In the genomic region with DNA sequence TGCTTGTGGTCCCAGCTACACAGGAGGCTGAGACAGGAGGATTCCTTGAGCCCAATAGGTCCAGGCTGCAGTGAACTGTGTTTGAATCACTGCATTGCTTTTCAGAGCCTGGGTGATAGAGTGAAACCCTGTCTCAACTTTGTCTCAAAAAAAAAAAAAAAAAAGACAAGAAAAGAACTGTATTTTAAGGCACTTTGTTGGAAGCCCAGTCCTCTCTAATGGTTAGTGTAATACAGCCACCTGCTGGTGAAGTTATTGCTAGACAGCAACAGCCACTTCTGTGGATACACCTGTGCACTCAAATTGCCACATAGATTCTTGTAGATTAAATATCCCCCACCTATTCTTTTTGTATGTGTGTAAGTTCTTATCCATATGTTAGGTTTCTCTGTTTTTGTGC, we compare ENCODE assay signal across 8 cellular contexts. TPM values are rescaled to one million over a fixed set of nuclear protein-coding genes. Genes with fewer than 3 reads are reported as not detected.
DNase-seq lines count a peak whose midpoint lies in the region; ATAC-seq, FAIRE-seq and TF ChIP-seq lines count a peak whose summit lies in the region.

No MANE protein-coding gene starts in this region.

- POLR2A ChIA-PET in AG04449 (lab: Yijun Ruan, JAX), result no interaction called here
- POLR2A ChIA-PET in K562 (lab: Yijun Ruan, JAX), result no interaction called here

- H3K9ac ChIP-seq in K562 (ENCODE audit: insufficient read depth in 1 of 2, low read depth in 2 of 2, low read length in 2 of 2) (no peak overlapping the region), liver (ENCODE audit: low read depth in 1 of 2, low read length in 2 of 2) (no peak overlapping the region)

- H3K4me2 ChIP-seq in K562 (ENCODE audit: insufficient read depth, low read length), result no peak overlapping the region

- H3K36me3 ChIP-seq in H7 (replicated peaks; ENCODE audit: control insufficient read depth, insufficient read depth, low read length), result no peaks in the 10 kb centered on the region
- H3K36me3 ChIP-seq in K562 (ENCODE audit: control insufficient read depth, insufficient read depth, low read length), result no peaks in the 10 kb centered on the region
- H3K36me3 ChIP-seq in liver (ENCODE audit: control insufficient read depth in 4 of 4, insufficient read depth in 3 of 4, low read depth in 1 of 4, low read length in 3 of 4), result no peaks in the 10 kb centered on the region

- peak; percentile 72 for ATAC-seq in K562
- ATAC-seq in GM21447 (IDR thresholded peaks at IDR 0.05; ENCODE audit: unreplicated experiment), result no peak

- FAIRE-seq in K562 (lab: Jason Lieb, UNC), result peak; percentile 91

- H4K20me1 ChIP-seq in K562 (replicated peaks; ENCODE audit: control insufficient read depth, insufficient read depth, low read length), result no peaks in the 10 kb centered on the region

- peaks cover 14% of the 10 kb centered on the region for H3K27me3 ChIP-seq in H7 (ENCODE audit: control insufficient read depth, insufficient read depth, low read length)
- peaks cover 0 to 17% of the 10 kb centered on the region in 2 experiments; a peak in 3 of 5 replicates for H3K27me3 ChIP-seq in K562 (ENCODE audit: control insufficient read depth in 2 of 2, insufficient read depth in 2 of 2, low read length in 2 of 2)
- H3K27me3 ChIP-seq in liver (ENCODE audit: control insufficient read depth in 4 of 4, insufficient read depth in 4 of 4, low read length in 3 of 4), result no peaks in the 10 kb centered on the region

- DNase-seq in AG04449 (ENCODE audit: low read depth, low spot score) (no peak), EL (peak; percentile 28), H7 (peak; percentile 43), M059J (ENCODE audit: low read depth) (peak; percentile 39), K562 (ENCODE audit: extremely low read depth in 1 of 4, low spot score in 3 of 4) (peak; percentile 43 to 62 (median 57)), posterior cingulate gyrus (no peak)

- peaks cover 0 to 9% of the 10 kb centered on the region in 2 experiments; a peak in 2 of 5 replicates for H3K4me1 ChIP-seq in K562 (replicated peaks in 1 of 2; ENCODE audit: control insufficient read depth in 2 of 2, insufficient read depth in 2 of 2, low read length in 2 of 2)
- H3K4me1 ChIP-seq in liver (ENCODE audit: control insufficient read depth in 4 of 4, insufficient read depth in 4 of 4, low read length in 3 of 4), result peaks cover 4 to 36% (median 28%) of the 10 kb centered on the region in 4 donors

- no peaks in the 10 kb centered on the region for H3K79me2 ChIP-seq in K562 (ENCODE audit: control insufficient read depth, insufficient read depth, low read length)

- H3K9me3 ChIP-seq in K562 (replicated peaks; ENCODE audit: control insufficient read depth, insufficient read depth, low read depth, low read length) (no peaks in the 10 kb centered on the region), liver (ENCODE audit: control insufficient read depth in 4 of 4, low read length in 3 of 4) (no peaks in the 10 kb centered on the region)

- no TSS peak for BruUV-seq in K562 (replicated peaks; lab: Mats Ljungman, UMichigan)

- H3K4me3 ChIP-seq in AG04449 (ENCODE audit: low read depth, low read length), result no peak overlapping the region
- H3K4me3 ChIP-seq in H7 (ENCODE audit: insufficient read depth, low read depth, low read length), result no peak overlapping the region
- H3K4me3 ChIP-seq in K562, result no peak overlapping the region
- no peak overlapping the region for H3K4me3 ChIP-seq in liver (ENCODE audit: low read depth in 1 of 3, low read length in 3 of 3)

- intact Hi-C loops in K562 (cut with micrococcal nuclease), result loop anchor here (1.0 to 10.0 kb wide), 4 partner anchors 63 to 752 kb away; partner anchors contain the start of gene MAP9
- intact Hi-C loops in posterior cingulate gyrus (cut with DNase I), result no loop called here

- TF ChIP-seq EP300 in K562 (IDR thresholded peaks at IDR 0.05; ENCODE audit: low read length), result no peak

- in situ Hi-C loops in K562 (cut with MboI), result loop anchor here (10.0 kb wide), 1 partner anchor 1302 kb away; no protein-coding TSS in a partner anchor

- H3K9me1 ChIP-seq in K562 (ENCODE audit: control insufficient read depth, insufficient read depth, low read length), result no peaks in the 10 kb centered on the region

- no peak overlapping the region for H2AFZ ChIP-seq in K562 (ENCODE audit: low read depth, low read length)

- no peak for TF ChIP-seq POLR2A in K562 (conservative IDR thresholded peaks at IDR 0.05)

- TF ChIP-seq CTCF in AG04449 (IDR thresholded peaks at IDR 0.05; ENCODE audit: insufficient read depth, low read length, missing control alignments), result peak; percentile 11
- peak; percentile 62 to 78 (median 67); a peak in 5 of 6 replicates for TF ChIP-seq CTCF in K562 (IDR thresholded peaks at IDR 0.05 in 2 of 3, conservative IDR thresholded peaks at IDR 0.05 in 1 of 3; ENCODE audit: insufficient read depth in 2 of 3, low read depth in 1 of 3, low read length in 3 of 3)
- TF ChIP-seq CTCF in liver (IDR thresholded peaks at IDR 0.05; ENCODE audit: low read depth, low read length, missing input control), result peak; percentile 83

- H3K27ac ChIP-seq in K562 (ENCODE audit: extremely low read depth, low read depth, low read length), result no peak overlapping the region
- no peak overlapping the region for H3K27ac ChIP-seq in liver (ENCODE audit: low read depth in 1 of 2, low read length in 2 of 2)

- CTCF ChIA-PET in AG04449 (lab: Yijun Ruan, JAX) (interaction anchor here (0.6 to 18.4 kb wide), 6 partner anchors 14 to 71 kb away, joined by 3 to 353 read pairs (median 18); partner anchors contain the start of genes FGB and PLRG1), K562 (lab: Yijun Ruan, JAX; ENCODE audit: low intra/inter-chr PET ratio) (interaction anchor here (0.5 to 1.8 kb wide), 9 partner anchors 8 to 672 kb away, joined by 3 to 12 read pairs (median 4); no protein-coding TSS in a partner anchor)

- TF ChIP-seq RAD21 in K562 (CRISPR knock-in tag; conservative IDR thresholded peaks at IDR 0.05 in 1 of 2, IDR thresholded peaks at IDR 0.05 in 1 of 2), result peak; percentile 62 to 75
- peak; percentile 92 to 93 for TF ChIP-seq RAD21 in liver (IDR thresholded peaks at IDR 0.05)

RNA-seq across cellular contexts. Expression of gene FGG, which starts 10.1 kb away (rescaled TPM):
- not detected in 2 replicates for total RNA-seq in H7 (2014; rRNA removed; shearing (Covaris generic))
- total RNA-seq in M059J (2014; rRNA removed; shearing (Covaris generic)), result not detected in 2 replicates
- total RNA-seq in K562 (2011; cell fraction: chromatin; rRNA removed; ENCODE audit: low replicate concordance), result not detected in 2 replicates
- not detected in 2 replicates for total RNA-seq in K562 (2011; cell fraction: nucleolus; rRNA removed)
- not detected in 2 replicates for total RNA-seq in K562 (2011; cell fraction: nucleoplasm; rRNA removed)
- total RNA-seq in K562 (2014; rRNA removed) (0.45 TPM in 1 of 2 replicates, not detected in the other), K562 (2014; rRNA removed; fragmentation: Illumina TruSeq; extraction: Trizol) (0.33 TPM in 1 of 2 replicates, not detected in the other), K562 (2015; rRNA removed; fragmentation: Illumina TruSeq; extraction: Trizol) (not detected in 2 replicates), K562 (2021) (1.9 and 2.2 TPM in 2 replicates), liver (over 10,000 TPM; 11,566 to 20,700 TPM)
- polyA plus RNA-seq in K562 (2011; rRNA removed) (0.08 and 0.24 TPM in 2 replicates), K562 (2014; fragmentation: Illumina TruSeq; extraction: Trizol) (0.12 TPM in 1 of 2 replicates, not detected in the other), K562 (2014; fragmentation: Nextera tagmentation; extraction: Ambion mirVana) (under 1 TPM; 0.34 to 0.41 TPM), K562 (2014; rRNA removed) (0.27 TPM in 1 of 2 replicates, not detected in the other), liver (over 10,000 TPM in 1 of 2 donors, 1,000 to 10,000 TPM in 1; 7,404 to 18,576 TPM)
- polyA plus RNA-seq in K562 (2011; cell fraction: cytosol; rRNA removed), result not detected in 2 replicates
- not detected in 2 replicates for polyA plus RNA-seq in K562 (2011; cell fraction: nucleus; rRNA removed)
- 0.07 and 1.9 TPM in 2 replicates for polyA plus RNA-seq in K562 (2012)
- 0.12 TPM in 1 of 2 replicates, not detected in the other for polyA minus RNA-seq in K562 (2011; rRNA and poly(A)+ RNA removed)
- polyA minus RNA-seq in K562 (2011; cell fraction: cytosol; rRNA and poly(A)+ RNA removed), result 1.3 TPM in 1 of 2 replicates, not detected in the other
- not detected in 2 replicates for polyA minus RNA-seq in K562 (2011; cell fraction: nucleus; rRNA and poly(A)+ RNA removed)

RNA-seq across cellular contexts. Expression of gene FGA, which starts 32.1 kb away (rescaled TPM):
- not detected in 2 replicates for total RNA-seq in H7 (2014; rRNA removed; shearing (Covaris generic))
- total RNA-seq in M059J (2014; rRNA removed; shearing (Covaris generic)), result not detected in 2 replicates
- not detected in 2 replicates for total RNA-seq in K562 (2011; cell fraction: chromatin; rRNA removed; ENCODE audit: low replicate concordance)
- total RNA-seq in K562 (2011; cell fraction: nucleolus; rRNA removed), result not detected in 2 replicates
- not detected in 2 replicates for total RNA-seq in K562 (2011; cell fraction: nucleoplasm; rRNA removed)
- total RNA-seq in K562 (2014; rRNA removed) (not detected in 2 replicates), K562 (2014; rRNA removed; fragmentation: Illumina TruSeq; extraction: Trizol) (not detected in 2 replicates), K562 (2015; rRNA removed; fragmentation: Illumina TruSeq; extraction: Trizol) (not detected in 2 replicates), K562 (2021) (2.5 and 3.4 TPM in 2 replicates), liver (over 10,000 TPM; 12,179 to 25,210 TPM)
- polyA plus RNA-seq in K562 (2011; rRNA removed) (0.08 TPM in 1 of 2 replicates, not detected in the other), K562 (2014; fragmentation: Illumina TruSeq; extraction: Trizol) (0.06 TPM in 1 of 2 replicates, not detected in the other), K562 (2014; fragmentation: Nextera tagmentation; extraction: Ambion mirVana) (under 1 TPM in 1 of 2 experiments, not detected in 1; 0.04 TPM), K562 (2014; rRNA removed) (not detected in 2 replicates), liver (over 10,000 TPM in 1 of 2 donors, 1,000 to 10,000 TPM in 1; 8,747 to 16,618 TPM)
- polyA plus RNA-seq in K562 (2011; cell fraction: cytosol; rRNA removed), result not detected in 2 replicates
- not detected in 2 replicates for polyA plus RNA-seq in K562 (2011; cell fraction: nucleus; rRNA removed)
- polyA plus RNA-seq in K562 (2012), result 0.08 TPM in 1 of 2 replicates, not detected in the other
- polyA minus RNA-seq in K562 (2011; rRNA and poly(A)+ RNA removed), result not detected in 2 replicates
- 1.7 TPM in 1 of 2 replicates, not detected in the other for polyA minus RNA-seq in K562 (2011; cell fraction: cytosol; rRNA and poly(A)+ RNA removed)
- polyA minus RNA-seq in K562 (2011; cell fraction: nucleus; rRNA and poly(A)+ RNA removed), result not detected in 2 replicates

RNA-seq across cellular contexts. Expression of gene FGB, which starts 59.8 kb away (rescaled TPM):
- total RNA-seq in H7 (2014; rRNA removed; shearing (Covaris generic)), result not detected in 2 replicates
- total RNA-seq in M059J (2014; rRNA removed; shearing (Covaris generic)), result not detected in 2 replicates
- total RNA-seq in K562 (2011; cell fraction: chromatin; rRNA removed; ENCODE audit: low replicate concordance), result not detected in 2 replicates
- total RNA-seq in K562 (2011; cell fraction: nucleolus; rRNA removed), result not detected in 2 replicates
- not detected in 2 replicates for total RNA-seq in K562 (2011; cell fraction: nucleoplasm; rRNA removed)
- total RNA-seq in K562 (2014; rRNA removed), result not detected in 2 replicates
- total RNA-seq in K562 (2014; rRNA removed; fragmentation: Illumina TruSeq; extraction: Trizol), result not detected in 2 replicates
- total RNA-seq in K562 (2015; rRNA removed; fragmentation: Illumina TruSeq; extraction: Trizol), result not detected in 2 replicates
- total RNA-seq in K562 (2021), result 1.9 and 2.5 TPM in 2 replicates
- not detected in 2 replicates for polyA plus RNA-seq in K562 (2011; rRNA removed)
- polyA plus RNA-seq in K562 (2011; cell fraction: cytosol; rRNA removed), result 0.04 TPM in 2 replicates
- not detected in 2 replicates for polyA plus RNA-seq in K562 (2011; cell fraction: nucleus; rRNA removed)
- not detected in 2 replicates for polyA plus RNA-seq in K562 (2012)
- polyA plus RNA-seq in K562 (2014; fragmentation: Illumina TruSeq; extraction: Trizol), result not detected in 2 replicates
- polyA plus RNA-seq in K562 (2014; fragmentation: Nextera tagmentation; extraction: Ambion mirVana), result under 1 TPM; 0.07 to 0.13 TPM
- not detected in 2 replicates for polyA plus RNA-seq in K562 (2014; rRNA removed)
- not detected in 2 replicates for polyA minus RNA-seq in K562 (2011; rRNA and poly(A)+ RNA removed)
- polyA minus RNA-seq in K562 (2011; cell fraction: cytosol; rRNA and poly(A)+ RNA removed), result not detected in 2 replicates
- polyA minus RNA-seq in K562 (2011; cell fraction: nucleus; rRNA and poly(A)+ RNA removed), result not detected in 2 replicates
- total RNA-seq in liver, result over 10,000 TPM; 11,744 to 21,431 TPM
- over 10,000 TPM; 11,318 to 19,021 TPM for polyA plus RNA-seq in liver

Comparison
In these comparisons a context has a peak if more than half of its experiments do, and no peak if none do; other contexts are left out.
1. DNase-seq: peak in EL (single experiment), H7 (single experiment), M059J (single experiment) and K562 (4 of 4); none in AG04449 (single experiment) and posterior cingulate gyrus (0 of 10).
2. CTCF ChIP-seq: peak in every context shown above with its lines; median percentile 83 in liver; 67 in K562; 11 in AG04449.
3. RNA of gene FGG, which starts 10.1 kb away (total RNA-seq): 11,566 to 20,700 TPM in liver; 0.33 to 2.2 TPM in K562, not detected in H7 and not detected in M059J; every median in the first group is over 1,000 times any median in the second.
4. RNA of gene FGA, which starts 32.1 kb away (total RNA-seq): 12,179 to 25,210 TPM in liver; 2.5 to 3.4 TPM in K562, not detected in H7 and not detected in M059J; every median in the first group is over 1,000 times any median in the second.
5. RNA of gene FGB, which starts 59.8 kb away (total RNA-seq): 11,744 to 21,431 TPM in liver; 1.9 to 2.5 TPM in K562, not detected in H7 and not detected in M059J; every median in the first group is over 1,000 times any median in the second.